In genomic region chr16:53281280-53281679, GRCh38 we compare ENCODE assay signal across 23 cellular contexts.
"Had no signal": no experiment of that assay in that cellular context is flagged by ENCODE, and none has a peak within 500 bp of the region (broad histone marks: within the 10 kb centered on the region; RNA-seq: fewer than 3 reads in every experiment).

No MANE protein-coding gene starts in this region.

- H3K27me3 ChIP-seq: esophagus muscularis mucosa, foreskin keratinocyte, vagina had no signal

- ATAC-seq: activated CD4-positive, CD25-positive, alpha-beta regulatory T cell treated with anti-CD3 and anti-CD28 coated beads, Interleukin-2, amount 50 U/mL, for 24 hours; foreskin keratinocyte; sciatic nerve; stimulated activated naive CD8-positive, alpha-beta T cell treated with anti-CD3 and anti-CD28 coated beads, Interleukin-15, Interleukin-2, amounts not matched to agents 100 U/mL and 50 U/mL, for 24 hours had no signal

- H3K27ac ChIP-seq: foreskin keratinocyte, skin epidermis, vagina, WERI-Rb-1 had no signal

- H3K4me3 ChIP-seq: esophagus muscularis mucosa, skin epidermis, vagina had no signal

- DNase-seq: activated CD4-positive, alpha-beta T cell treated with anti-CD3 and anti-CD28 coated beads for 48 hours; activated CD4-positive, alpha-beta T cell treated with anti-CD3 and anti-CD28 coated beads, Interleukin-2, amount 50 U/mL, for 48 hours; activated CD8-positive, alpha-beta memory T cell treated with anti-CD3 and anti-CD28 coated beads for 24 hours; activated effector memory CD4-positive, alpha-beta T cell treated with Interleukin-2 at 50 U/mL for 16 hours; activated naive CD4-positive, alpha-beta T cell treated with anti-CD3 and anti-CD28 coated beads for 36 hours; activated naive CD8-positive, alpha-beta T cell treated with anti-CD3 and anti-CD28 coated beads, Interleukin-2, amount 10 ng/mL, durations not matched to agents 7 days and 5 days; dermis blood vessel endothelial cell; effector CD4-positive, alpha-beta T cell; foreskin keratinocyte; islet precursor cell; posterior cingulate gyrus; stimulated activated CD4-positive, alpha-beta T cell treated with anti-CD3 and anti-CD28 coated beads, Interleukin-12 subunit alpha, Interleukin-12 subunit beta, amount 100 ng/mL, for 4 hours; stimulated activated CD4-positive, alpha-beta T cell treated with anti-CD3 and anti-CD28 coated beads, Interleukin-4, amount 100 ng/mL, for 1 hour; stimulated activated naive CD8-positive, alpha-beta T cell treated with anti-CD3 and anti-CD28 coated beads, Interleukin-15, Interleukin-2, amounts not matched to agents 100 U/mL and 50 U/mL, for 24 hours; substantia nigra; SW 1271; T-helper 9 cell; WERI-Rb-1 had no signal

- H3K9me3 ChIP-seq: esophagus muscularis mucosa, vagina had no signal
